In the genomic region with DNA sequence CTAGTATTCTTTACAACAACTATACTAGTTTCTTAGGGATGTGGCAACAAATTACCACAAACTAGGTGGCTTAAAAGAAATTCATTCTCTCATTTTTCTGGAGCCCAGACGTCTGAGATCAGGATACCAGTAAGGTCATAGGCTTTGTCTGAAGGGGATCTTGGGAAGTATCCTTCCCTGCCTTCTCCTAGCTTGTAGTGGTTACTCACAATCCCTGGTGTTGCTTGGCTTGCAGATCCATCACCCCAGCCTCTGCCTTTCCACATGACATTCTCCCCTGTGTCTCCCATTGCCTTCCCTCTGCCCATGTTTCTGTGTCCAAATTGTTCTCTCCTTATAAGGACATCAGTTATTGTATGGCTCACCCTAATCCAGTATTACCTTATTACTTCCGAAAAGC, we compare ENCODE assay signal across 24 cellular contexts. TPM values are rescaled to one million over a fixed set of nuclear protein-coding genes. Genes with fewer than 3 reads are reported as not detected.
A peak's percentile ranks its signal among the peaks of the same experiment; 100 is the strongest.
DNase-seq lines count a peak whose midpoint lies in the region; ATAC-seq and TF ChIP-seq lines count a peak whose summit lies in the region.
"Had no signal": no experiment of that assay in that cellular context is flagged by ENCODE, and none has a peak within 500 bp of the region (broad histone marks: within the 10 kb centered on the region; RNA-seq: fewer than 3 reads in every experiment).

No MANE protein-coding gene starts in this region.

- H3K9me3 ChIP-seq in mammary epithelial cell (replicated peaks; ENCODE audit: insufficient read depth, low read length) (no peaks in the 10 kb centered on the region), right lobe of liver (no peaks in the 10 kb centered on the region), uterus (no peaks in the 10 kb centered on the region)
- H3K9me3 ChIP-seq: body of pancreas, testis had no signal

- TF ChIP-seq CTCF in HFFc6 (IDR thresholded peaks at IDR 0.05) = no peak
- no peak for TF ChIP-seq CTCF in mammary epithelial cell (conservative IDR thresholded peaks at IDR 0.05 in 1 of 2, IDR thresholded peaks at IDR 0.05 in 1 of 2; ENCODE audit: extremely low read depth in 1 of 2, insufficient read depth in 1 of 2, low read depth in 1 of 2, low read length in 2 of 2)
- no peak for TF ChIP-seq CTCF in right lobe of liver (IDR thresholded peaks at IDR 0.05)
- TF ChIP-seq CTCF in uterus (IDR thresholded peaks at IDR 0.05) = no peak

- DNase-seq in HFFc6 (no peak), mammary epithelial cell (no peak), right lobe of liver (no peak), uterus (no peak)
- no peak for DNase-seq in activated CD8-positive, alpha-beta memory T cell treated with anti-CD3 and anti-CD28 coated beads, Interleukin-2, amount 10 ng/mL, durations not matched to agents 7 days and 5 days
- DNase-seq: activated B cell treated with CpG ODN at 0.5 μM for 24 hours; activated CD4-positive, alpha-beta T cell treated with anti-CD3 and anti-CD28 coated beads, Interleukin-2, amount 50 U/mL, for 4 hours; activated effector memory CD4-positive, alpha-beta T cell treated with Interleukin-2 at 50 U/mL for 16 hours; body of pancreas; endodermal cell; glutamatergic neuron; KG1; midbrain; MV-4-11; NCI-H524 treated with DMSO at 0.1 percent for 48 hours; RPMI8226; T-helper 9 cell; testis had no signal

- H3K36me3 Mint-ChIP-seq in HFFc6 (ENCODE audit: low read depth) = peaks cover 15% of the 10 kb centered on the region
- H3K36me3 Mint-ChIP-seq in activated CD8-positive, alpha-beta memory T cell treated with anti-CD3 and anti-CD28 coated beads, Interleukin-2, amount 10 ng/mL, durations not matched to agents 7 days and 5 days = no peaks in the 10 kb centered on the region
- H3K36me3 Mint-ChIP-seq: natural killer cell treated with Interleukin-12 subunit alpha and Interleukin-12 subunit beta and Interleukin-15 and Interleukin-18, amount 100 ng/mL, for 72 hours; stimulated activated memory B cell treated with anti-CD40 and anti-IgM and Interleukin-4, amounts not matched to agents 10 μg/mL and 1 μg/mL and 100 μg/mL, for 72 hours had no signal

- peaks cover 40% of the 10 kb centered on the region for H3K4me1 Mint-ChIP-seq in HFFc6 (ENCODE audit: low read depth)
- H3K4me1 Mint-ChIP-seq in activated CD8-positive, alpha-beta memory T cell treated with anti-CD3 and anti-CD28 coated beads, Interleukin-2, amount 10 ng/mL, durations not matched to agents 7 days and 5 days = no peaks in the 10 kb centered on the region
- H3K4me1 Mint-ChIP-seq: activated B cell treated with CpG ODN at 0.5 μM for 24 hours; stimulated activated memory B cell treated with anti-CD40 and anti-IgM and Interleukin-4, amounts not matched to agents 10 μg/mL and 1 μg/mL and 100 μg/mL, for 72 hours had no signal

- H3K4me3 Mint-ChIP-seq in HFFc6 = no peak overlapping the region
- H3K4me3 Mint-ChIP-seq in activated CD8-positive, alpha-beta memory T cell treated with anti-CD3 and anti-CD28 coated beads, Interleukin-2, amount 10 ng/mL, durations not matched to agents 7 days and 5 days = no peak overlapping the region
- H3K4me3 Mint-ChIP-seq: activated B cell treated with CpG ODN at 0.5 μM for 24 hours; endodermal cell; natural killer cell treated with Interleukin-12 subunit alpha and Interleukin-12 subunit beta and Interleukin-15 and Interleukin-18, amount 100 ng/mL, for 72 hours; stimulated activated memory B cell treated with anti-CD40 and anti-IgM and Interleukin-4, amounts not matched to agents 10 μg/mL and 1 μg/mL and 100 μg/mL, for 72 hours had no signal

- TF ChIP-seq POLR2A in right lobe of liver (IDR thresholded peaks at IDR 0.05) (no peak), uterus (IDR thresholded peaks at IDR 0.05) (no peak)

- intact Hi-C loops in mammary epithelial cell (cut with micrococcal nuclease) (no loop called here), right lobe of liver (cut with DNase I) (no loop called here), uterus (cut with DNase I; ENCODE audit: low total_unique reads) (no loop called here)

- peak overlapping the region; percentile 48 for H3K27ac Mint-ChIP-seq in HFFc6
- H3K27ac Mint-ChIP-seq in activated CD8-positive, alpha-beta memory T cell treated with anti-CD3 and anti-CD28 coated beads, Interleukin-2, amount 10 ng/mL, durations not matched to agents 7 days and 5 days = no peak overlapping the region
- H3K27ac Mint-ChIP-seq: activated B cell treated with CpG ODN at 0.5 μM for 24 hours; endodermal cell; natural killer cell treated with Interleukin-12 subunit alpha and Interleukin-12 subunit beta and Interleukin-15 and Interleukin-18, amount 100 ng/mL, for 72 hours; stimulated activated memory B cell treated with anti-CD40 and anti-IgM and Interleukin-4, amounts not matched to agents 10 μg/mL and 1 μg/mL and 100 μg/mL, for 72 hours had no signal

- ATAC-seq in right lobe of liver (no peak), HG03159 (IDR thresholded peaks at IDR 0.05; ENCODE audit: unreplicated experiment) (no peak), HG02884 (IDR thresholded peaks at IDR 0.05; ENCODE audit: unreplicated experiment) (no peak)
- ATAC-seq in activated CD8-positive, alpha-beta memory T cell treated with anti-CD3 and anti-CD28 coated beads, Interleukin-2, amount 10 ng/mL, durations not matched to agents 7 days and 5 days = no peak
- ATAC-seq: body of pancreas; natural killer cell treated with Interleukin-12 subunit alpha and Interleukin-12 subunit beta and Interleukin-15 and Interleukin-18, amount 100 ng/mL, for 72 hours; stimulated activated memory B cell treated with anti-CD40 and anti-IgM and Interleukin-4, amounts not matched to agents 10 μg/mL and 1 μg/mL and 100 μg/mL, for 72 hours had no signal

- H2AFZ ChIP-seq in mammary epithelial cell (ENCODE audit: low read depth, low read length) = peak overlapping the region; percentile 43

- H3K27ac ChIP-seq in mammary epithelial cell (ENCODE audit: insufficient read depth, low read depth, low read length) = peak overlapping the region; percentile 100
- peak overlapping the region in 2 of 3 donors; percentile 83 to 85 for H3K27ac ChIP-seq in right lobe of liver
- H3K27ac ChIP-seq in uterus = peak overlapping the region; percentile 89 to 93
- H3K27ac ChIP-seq: testis had no signal

- H3K27me3 ChIP-seq in mammary epithelial cell (ENCODE audit: insufficient read depth, low read length) = no peaks in the 10 kb centered on the region
- H3K27me3 ChIP-seq in right lobe of liver = no peaks in the 10 kb centered on the region
- H3K27me3 ChIP-seq in uterus = peaks cover 0 to 3% of the 10 kb centered on the region in 2 donors
- H3K27me3 ChIP-seq: body of pancreas, testis had no signal

- in situ Hi-C loops in mammary epithelial cell (cut with MboI; ENCODE audit: low sequenced_read_pairs in 2 of 2) = no loop called here

- CTCF ChIA-PET in mammary epithelial cell (lab: Charles Lee; ENCODE audit: low non-redundant PET) = no interaction called here
- CTCF ChIA-PET in activated CD8-positive, alpha-beta memory T cell treated with anti-CD3 and anti-CD28 coated beads, Interleukin-2, amount 10 ng/mL, durations not matched to agents 7 days and 5 days (lab: Charles Lee) = no interaction called here

- no peaks in the 10 kb centered on the region for H4K20me1 ChIP-seq in mammary epithelial cell (ENCODE audit: insufficient read depth, low read length)

- peaks cover 2% of the 10 kb centered on the region; the same call in 1 of the 2 replicates for H3K9me3 Mint-ChIP-seq in HFFc6
- H3K9me3 Mint-ChIP-seq in activated CD8-positive, alpha-beta memory T cell treated with anti-CD3 and anti-CD28 coated beads, Interleukin-2, amount 10 ng/mL, durations not matched to agents 7 days and 5 days (ENCODE audit: low read depth) = no peaks in the 10 kb centered on the region
- H3K9me3 Mint-ChIP-seq: endodermal cell had no signal

- no peaks in the 10 kb centered on the region for H3K79me2 ChIP-seq in mammary epithelial cell (ENCODE audit: insufficient read depth, low read length)

- peaks cover 23% of the 10 kb centered on the region for H3K4me1 ChIP-seq in mammary epithelial cell (ENCODE audit: insufficient read depth, low read length)
- H3K4me1 ChIP-seq in right lobe of liver = peaks cover 0 to 10% (median 0%) of the 10 kb centered on the region in 4 donors
- H3K4me1 ChIP-seq in uterus = peaks cover 0 to 7% of the 10 kb centered on the region in 2 donors

- peak overlapping the region; percentile 93 for H3K4me2 ChIP-seq in mammary epithelial cell (ENCODE audit: insufficient read depth, low read depth, low read length)

- H3K4me3 ChIP-seq in mammary epithelial cell (replicated peaks in 1 of 3; ENCODE audit: insufficient read depth in 1 of 3, low read depth in 2 of 3, low read length in 3 of 3) (no peak overlapping the region), right lobe of liver (no peak overlapping the region), uterus (no peak overlapping the region)
- H3K4me3 ChIP-seq: body of pancreas, testis had no signal

- peak overlapping the region; percentile 99 for H3K9ac ChIP-seq in mammary epithelial cell (ENCODE audit: insufficient read depth, low read length)

- H3K27me3 Mint-ChIP-seq in HFFc6 (ENCODE audit: insufficient read depth) = no peaks in the 10 kb centered on the region
- H3K27me3 Mint-ChIP-seq in activated CD8-positive, alpha-beta memory T cell treated with anti-CD3 and anti-CD28 coated beads, Interleukin-2, amount 10 ng/mL, durations not matched to agents 7 days and 5 days = peaks cover 7% of the 10 kb centered on the region
- H3K27me3 Mint-ChIP-seq: stimulated activated memory B cell treated with anti-CD40 and anti-IgM and Interleukin-4, amounts not matched to agents 10 μg/mL and 1 μg/mL and 100 μg/mL, for 72 hours had no signal

- WGBS in mammary epithelial cell (ENCODE audit: low coverage, missing lambda C conversion rate) = 67% methylated on average over 2 of the region's 2 CpGs
- 64% methylated on average over 2 of the region's 2 CpGs for WGBS in right lobe of liver (ENCODE audit: insufficient coverage, low coverage, low lambda C conversion rate, missing lambda C conversion rate)

- H3K36me3 ChIP-seq in mammary epithelial cell (ENCODE audit: insufficient read depth, low read length) = no peaks in the 10 kb centered on the region
- H3K36me3 ChIP-seq in right lobe of liver = no peaks in the 10 kb centered on the region
- H3K36me3 ChIP-seq in uterus = no peaks in the 10 kb centered on the region

- no TSS peak for BruUV-seq in mammary epithelial cell (replicated peaks; lab: Mats Ljungman, UMichigan)

- dilution Hi-C loops in mammary epithelial cell (cut with HindIII; ENCODE audit: low sequenced_read_pairs) = no loop called here

RNA-seq across cellular contexts. Expression of gene CLDN1, which starts 24.3 kb away (rescaled TPM):
- under 1 TPM; 0.61 to 0.85 (median 0.79) TPM for total RNA-seq in HFFc6 (2021; fragmentation: NEBNext Ultra II Directional; extraction: Animal tissue kit (Norgen Biotek cat#: 25700))
- 10 to 100 TPM; 12.3 to 78.7 TPM for total RNA-seq in mammary epithelial cell
- 8.6 TPM for polyA plus RNA-seq in mammary epithelial cell
- 33.0 TPM for polyA minus RNA-seq in mammary epithelial cell
- total RNA-seq in right lobe of liver = 100 to 1,000 TPM in 5 of 6 experiments, 10 to 100 TPM in 1; 79.9 to 241 (median 135) TPM
- total RNA-seq in uterus = 100 to 1,000 TPM in 1 of 4 donors, 10 to 100 TPM in 3; 15.1 to 200 (median 38.6) TPM
- total RNA-seq in activated CD8-positive, alpha-beta memory T cell treated with anti-CD3 and anti-CD28 coated beads, Interleukin-2, amount 10 ng/mL, durations not matched to agents 7 days and 5 days = not detected
- total RNA-seq: activated B cell treated with CpG ODN at 0.5 μM for 24 hours; natural killer cell treated with Interleukin-12 subunit alpha and Interleukin-12 subunit beta and Interleukin-15 and Interleukin-18, amount 100 ng/mL, for 72 hours had no signal

RNA-seq across cellular contexts. Expression of gene CLDN16, which starts 41.4 kb away (rescaled TPM):
- under 1 TPM in 2 of 6 experiments, not detected in 4; 0.05 to 0.07 TPM for total RNA-seq in HFFc6 (2021; fragmentation: NEBNext Ultra II Directional; extraction: Animal tissue kit (Norgen Biotek cat#: 25700))
- total RNA-seq in mammary epithelial cell (1 to 10 TPM in 1 of 2 donors, under 1 TPM in 1; 0.33 to 1.3 TPM), right lobe of liver (1 to 10 TPM in 3 of 6 experiments, under 1 TPM in 3; 0.37 to 6.6 (median 1.3) TPM), uterus (under 1 TPM in 2 of 4 donors, not detected in 2; 0.07 to 0.58 TPM)
- polyA plus RNA-seq in mammary epithelial cell = 0.08 TPM
- not detected for polyA minus RNA-seq in mammary epithelial cell
- not detected for total RNA-seq in activated CD8-positive, alpha-beta memory T cell treated with anti-CD3 and anti-CD28 coated beads, Interleukin-2, amount 10 ng/mL, durations not matched to agents 7 days and 5 days
- total RNA-seq: activated B cell treated with CpG ODN at 0.5 μM for 24 hours; H1; HT-29; natural killer cell treated with Interleukin-12 subunit alpha and Interleukin-12 subunit beta and Interleukin-15 and Interleukin-18, amount 100 ng/mL, for 72 hours had no signal
- polyA plus RNA-seq: H1 had no signal

Comparison
In these comparisons a context has a peak if more than half of its experiments do, and no peak if none do; other contexts are left out.
1. RNA of gene CLDN1, which starts 24.3 kb away (total RNA-seq): 79.9 to 241 TPM in right lobe of liver, 12.3 to 78.7 TPM in mammary epithelial cell and 15.1 to 200 TPM in uterus; 0.61 to 0.85 TPM in HFFc6 and not detected in activated CD8-positive, alpha-beta memory T cell treated with anti-CD3 and anti-CD28 coated beads, Interleukin-2, amount 10 ng/mL, durations not matched to agents 7 days and 5 days; every median in the first group is over 4 times any median in the second.
2. Peak in every context shown above with its lines, with median percentiles within 50 percentile points of each other: H3K27ac ChIP-seq.